Comparison of ENCODE assay signal across 26 cellular contexts in genomic region chr2:178496049-178496448, GRCh38.
"Had no signal": no experiment of that assay in that cellular context is flagged by ENCODE, and none has a peak within 500 bp of the region (broad histone marks: within the 10 kb centered on the region; RNA-seq: fewer than 3 reads in every experiment).

No MANE protein-coding gene starts in this region.

- H3K9ac ChIP-seq: neural progenitor cell had no signal

- H2AFZ ChIP-seq: neural progenitor cell had no signal

- H3K4me2 ChIP-seq: neural progenitor cell had no signal

- H3K27me3 ChIP-seq: dorsolateral prefrontal cortex, gastrocnemius medialis, neural progenitor cell, ovary, sigmoid colon, spleen, tibial nerve, upper lobe of right lung, uterus had no signal

- FAIRE-seq: keratinocyte had no signal

- H3K36me3 ChIP-seq: ovary, uterus had no signal

- H3K4me3 ChIP-seq: dorsolateral prefrontal cortex, gastrocnemius medialis, neural progenitor cell, ovary, psoas muscle, sigmoid colon, spleen, thoracic aorta, tibial nerve, upper lobe of right lung, uterus had no signal

- H3K9me3 ChIP-seq: gastrocnemius medialis, ovary, psoas muscle, sigmoid colon, spleen, thoracic aorta, tibial nerve, upper lobe of right lung, uterus had no signal

- H3K27ac ChIP-seq: dorsolateral prefrontal cortex, gastrocnemius medialis, neural progenitor cell, ovary, psoas muscle, sigmoid colon, spleen, thoracic aorta, tibial nerve, upper lobe of right lung, uterus had no signal

- ATAC-seq: left lobe of liver; natural killer cell treated with Interleukin-12 subunit alpha and Interleukin-12 subunit beta and Interleukin-15 and Interleukin-18, amount 100 ng/mL, for 72 hours; psoas muscle; right cardiac atrium; stimulated activated memory B cell treated with anti-CD40 and anti-IgM and Interleukin-4, amounts not matched to agents 10 μg/mL and 1 μg/mL and 100 μg/mL, for 72 hours; stimulated activated naive CD8-positive, alpha-beta T cell treated with anti-CD3 and anti-CD28 coated beads, Interleukin-15, Interleukin-2, amounts not matched to agents 100 U/mL and 50 U/mL, for 24 hours; upper lobe of right lung had no signal

- DNase-seq: cerebellar nuclear complex; dorsolateral prefrontal cortex; effector CD4-positive, alpha-beta T cell; gastrocnemius medialis; head of caudate nucleus; mesendoderm; naive B cell; nucleus accumbens; ovary; posterior cingulate gyrus; psoas muscle; right cardiac atrium; sigmoid colon; spleen; stimulated activated CD4-positive, alpha-beta T cell treated with anti-CD3 and anti-CD28 coated beads, Interleukin-4, amount 100 ng/mL, for 4 hours; stimulated activated naive CD8-positive, alpha-beta T cell treated with anti-CD3 and anti-CD28 coated beads, Interleukin-15, Interleukin-2, amounts not matched to agents 100 U/mL and 50 U/mL, for 24 hours; substantia nigra; upper lobe of right lung; uterus had no signal

- H3K4me1 ChIP-seq: neural progenitor cell, psoas muscle, sigmoid colon, spleen, tibial nerve, upper lobe of right lung, uterus had no signal
